Comparison of ENCODE assay signal across 8 cellular contexts in genomic region chr1:46340404-46341221, GRCh38. TPM values are rescaled to one million over a fixed set of nuclear protein-coding genes. Genes with fewer than 3 reads are reported as not detected.
A peak's percentile ranks its signal among the peaks of the same experiment; 100 is the strongest.
DNase-seq lines count a peak whose midpoint lies in the region; TF ChIP-seq lines count a peak whose summit lies in the region.

Gene NSUN4, plus strand, starts transcription at chr1:46340807. Its CDS starts 20 bp downstream, at chr1:46340827.

- DNase-seq in GM04504 (ENCODE audit: low read depth) (peak; percentile 90), HEK293T (ENCODE audit: extremely low spot score) (peak; percentile 82), MV-4-11 (lab: John Stamatoyannopoulos, UW) (peak; percentile 94), SK-N-MC (ENCODE audit: low read depth, low spot score) (peak; percentile 47), germinal center (ENCODE audit: low spot score) (peak; percentile 84), nucleus accumbens (lab: John Stamatoyannopoulos, UW) (peak; percentile 22 to 95 (median 86)), suprapubic skin (ENCODE audit: low spot score in 2 of 2) (peak; percentile 97)
- peak; percentile 87 for DNase-seq in activated naive CD4-positive, alpha-beta T cell treated with anti-CD3 and anti-CD28 coated beads, Interleukin-2, amount 50 U/mL, for 16 hours

- peak within 1 kb of the TSS; percentile 96 for H3K27ac ChIP-seq in SK-N-MC
- peak within 1 kb of the TSS; percentile 96 for H3K27ac ChIP-seq in suprapubic skin

- no peaks in the 10 kb centered on the region for H3K27me3 ChIP-seq in suprapubic skin

- H3K4me3 ChIP-seq in SK-N-MC (peak within 1 kb of the TSS; percentile 99), suprapubic skin (peak within 1 kb of the TSS; percentile 68)

- TF ChIP-seq CTCF in suprapubic skin (IDR thresholded peaks at IDR 0.05) = peak; percentile 67 to 68

- H3K4me1 ChIP-seq in suprapubic skin = peaks cover 14% of the 10 kb centered on the region

- peak within 1 kb of the TSS; percentile 98 for H3K9ac ChIP-seq in SK-N-MC (ENCODE audit: insufficient read length)

- H3K36me3 ChIP-seq in SK-N-MC (ENCODE audit: insufficient read depth, low read length) = peaks cover 26% of the 10 kb centered on the region; the same call in 1 of the 2 replicates
- H3K36me3 ChIP-seq in suprapubic skin = peaks cover 34% of the 10 kb centered on the region

- POLR2A ChIA-PET in HEK293T (lab: Yijun Ruan, JAX) = interaction anchor here (0.8 to 2.2 kb wide), 18 partner anchors 9 to 101 kb away, joined by 3 to 29 read pairs (median 6); partner anchors contain the start of genes LRRC41, RAD54L and UQCRH

- CTCF ChIA-PET in HEK293T (lab: Yijun Ruan, JAX) = interaction anchor here (0.6 to 0.9 kb wide), 3 partner anchors 24 to 389 kb away, joined by 3 read pairs; no protein-coding TSS in a partner anchor

- peak; percentile 48 to 74 for TF ChIP-seq POLR2A in suprapubic skin (IDR thresholded peaks at IDR 0.05)

- peak; percentile 98 for TF ChIP-seq EP300 in suprapubic skin (IDR thresholded peaks at IDR 0.05)

- WGBS in suprapubic skin = under 1% methylated on average over 50 of the region's 53 CpGs

- H3K9me3 ChIP-seq in SK-N-MC (ENCODE audit: low read depth, low read length) (no peaks in the 10 kb centered on the region), suprapubic skin (no peaks in the 10 kb centered on the region)

TF ChIP-seq in HEK293T, 16 proteins besides CTCF, POLR2A, EP300 and RAD21:
- TF ChIP-seq L3MBTL2 (conservative IDR thresholded peaks at IDR 0.05) (peak; percentile 52), TARDBP (IDR thresholded peaks at IDR 0.05) (peak; percentile 83; the same call in 1 of the 2 replicates), SUZ12 (IDR thresholded peaks at IDR 0.05) (no peak), NFRKB (IDR thresholded peaks at IDR 0.05) (peak; percentile 48; the same call in 1 of the 2 replicates), ARNT (IDR thresholded peaks at IDR 0.05) (peak; percentile 35; the same call in 1 of the 2 replicates), ELF4 (IDR thresholded peaks at IDR 0.05) (peak; percentile 14; the same call in 1 of the 2 replicates), HDGF (IDR thresholded peaks at IDR 0.05; ENCODE audit: borderline replicate concordance) (no peak), FOXM1 (IDR thresholded peaks at IDR 0.05; ENCODE audit: borderline replicate concordance) (no peak), ZNF384 (IDR thresholded peaks at IDR 0.05) (no peak)

RNA-seq across cellular contexts. Expression of gene NSUN4, which starts in this region (rescaled TPM):
- total RNA-seq in suprapubic skin = 10 to 100 TPM; 21.3 to 27.5 (median 24.3) TPM

Comparison
In these comparisons a context has a peak if more than half of its experiments do, and no peak if none do; other contexts are left out.
1. Peak in every context shown above with its lines: DNase-seq, H3K4me3 ChIP-seq and H3K27ac ChIP-seq.
2. DNase-seq: peak in every context shown above with its lines; median percentile 97 in suprapubic skin; 94 in MV-4-11; 90 in GM04504; 87 in activated naive CD4-positive, alpha-beta T cell treated with anti-CD3 and anti-CD28 coated beads, Interleukin-2, amount 50 U/mL, for 16 hours; 86 in nucleus accumbens; 84 in germinal center; 82 in HEK293T; 47 in SK-N-MC.